ENCODE assay signal across 7 cellular contexts in genomic region chr4:136653640-136654406, GRCh38.
"Had no signal": no experiment of that assay in that cellular context is flagged by ENCODE, and none has a peak within 500 bp of the region (broad histone marks: within the 10 kb centered on the region; RNA-seq: fewer than 3 reads in every experiment).

No MANE protein-coding gene starts in this region.

- ATAC-seq: HCT116 had no signal

- H3K27ac ChIP-seq: HL-60 had no signal

- H3K36me3 ChIP-seq: HAP-1 had no signal

- DNase-seq: GOT3, H7, HFFc6, KBM-7 had no signal

- H3K4me3 ChIP-seq: HAP-1 had no signal

- H3K9me3 ChIP-seq: HAP-1 had no signal
